In genomic region chr16:69131167-69131748, GRCh38 we compare ENCODE assay signal across 8 cellular contexts. TPM values are rescaled to one million over a fixed set of nuclear protein-coding genes. Genes with fewer than 3 reads are reported as not detected.
DNase-seq lines count a peak whose midpoint lies in the region; ATAC-seq, FAIRE-seq and TF ChIP-seq lines count a peak whose summit lies in the region.

No MANE protein-coding gene starts in this region.

- H3K36me3 Mint-ChIP-seq in WTC11 (peaks cover 28% of the 10 kb centered on the region), osteocyte (ENCODE audit: unreplicated experiment) (peaks cover 2% of the 10 kb centered on the region)

- H3K4me3 Mint-ChIP-seq in WTC11 (peak overlapping the region; percentile 97), osteocyte (ENCODE audit: unreplicated experiment) (peak overlapping the region; percentile 97)

- peak overlapping the region; percentile 84 for H3K4me2 ChIP-seq in KMS-11

- H3K36me3 ChIP-seq in KMS-11 (ENCODE audit: insufficient read depth): no peaks in the 10 kb centered on the region

- no peak for FAIRE-seq in GM12892 (lab: Jason Lieb, UNC)

- POLR2A ChIA-PET in WTC11 (lab: Charles Lee): interaction anchor here (0.6 to 1.5 kb wide), 6 partner anchors 26 to 1925 kb away, joined by 3 to 6 read pairs (median 4); partner anchors contain the start of gene HAS3

- H3K4me1 Mint-ChIP-seq in WTC11 (peaks cover 40% of the 10 kb centered on the region), osteocyte (ENCODE audit: unreplicated experiment) (peaks cover 45% of the 10 kb centered on the region)

- H3K79me2 ChIP-seq in KMS-11 (ENCODE audit: insufficient read depth, low read depth): peaks cover 69% of the 10 kb centered on the region

- ATAC-seq in WTC11: peak; percentile 29
- no peak for ATAC-seq in GM19035 (IDR thresholded peaks at IDR 0.05; ENCODE audit: unreplicated experiment)

- no peak overlapping the region for H2AFZ ChIP-seq in KMS-11 (ENCODE audit: low read depth)

- no peaks in the 10 kb centered on the region for H3K27me3 Mint-ChIP-seq in WTC11 (ENCODE audit: low read depth)
- H3K27me3 Mint-ChIP-seq in osteocyte (ENCODE audit: unreplicated experiment): no peaks in the 10 kb centered on the region

- no peaks in the 10 kb centered on the region for H3K9me3 Mint-ChIP-seq in WTC11
- H3K9me3 Mint-ChIP-seq in osteocyte (ENCODE audit: unreplicated experiment): no peaks in the 10 kb centered on the region

- TF ChIP-seq POLR2A in GM12892 (IDR thresholded peaks at IDR 0.05; ENCODE audit: low read depth, low read length): no peak

- peak overlapping the region; percentile 25; the same call in 1 of the 2 replicates for H3K27ac ChIP-seq in KMS-11

- H3K4me3 ChIP-seq in KMS-11 (IDR thresholded peaks at IDR 0.05; ENCODE audit: insufficient read depth, low read depth, low read length) (no peak overlapping the region), fibroblast of pulmonary artery (replicated peaks; ENCODE audit: low read depth, low read length) (peak overlapping the region; percentile 99)

- DNase-seq in D341Med (ENCODE audit: low spot score) (peak; percentile 57), WTC11 (ENCODE audit: low spot score) (no peak), fibroblast of pulmonary artery (ENCODE audit: low read depth) (no peak), osteocyte (ENCODE audit: extremely low spot score, unreplicated experiment) (no peak), amniotic stem cell (lab: John Stamatoyannopoulos, UW) (no peak), GM12892 (ENCODE audit: insufficient read length) (no peak)

- peak overlapping the region; percentile 98 for H3K27ac Mint-ChIP-seq in WTC11
- H3K27ac Mint-ChIP-seq in osteocyte (ENCODE audit: unreplicated experiment): peak overlapping the region; percentile 94

- no peaks in the 10 kb centered on the region for H4K20me1 ChIP-seq in KMS-11 (ENCODE audit: insufficient read depth)

- TF ChIP-seq CTCF in KMS-11 (conservative IDR thresholded peaks at IDR 0.05; ENCODE audit: low read depth, low read length) (no peak), WTC11 (IDR thresholded peaks at IDR 0.05) (no peak), fibroblast of pulmonary artery (IDR thresholded peaks at IDR 0.05; ENCODE audit: low read length, missing control alignments) (no peak), osteocyte (IDR thresholded peaks at IDR 0.05) (no peak)

- peak overlapping the region; percentile 78; the same call in 1 of the 2 replicates for H3K9ac ChIP-seq in KMS-11

- H3K4me1 ChIP-seq in KMS-11 (ENCODE audit: low read depth, poor library complexity, severe bottlenecking): peaks cover 24% of the 10 kb centered on the region

- CTCF ChIA-PET in WTC11 (lab: Charles Lee): interaction anchor here (0.6 to 1.9 kb wide), 6 partner anchors 19 to 191 kb away, joined by 3 to 7 read pairs (median 3); no protein-coding TSS in a partner anchor

- H3K27me3 ChIP-seq in KMS-11 (ENCODE audit: insufficient read depth, low read depth): no peaks in the 10 kb centered on the region

TF ChIP-seq in WTC11, 78 proteins besides CTCF, POLR2A, EP300 and RAD21:
- no peak for TF ChIP-seq NR3C1 (CRISPR knock-in tag; conservative IDR thresholded peaks at IDR 0.05; ENCODE audit: low read depth)
- TF ChIP-seq FOXP4 (CRISPR knock-in tag; IDR thresholded peaks at IDR 0.05): no peak
- TF ChIP-seq AFF4 (CRISPR knock-in tag; IDR thresholded peaks at IDR 0.05; ENCODE audit: borderline replicate concordance): no peak
- TF ChIP-seq AR (CRISPR knock-in tag; IDR thresholded peaks at IDR 0.05): no peak
- TF ChIP-seq USF1 (CRISPR knock-in tag; IDR thresholded peaks at IDR 0.05): no peak
- no peak for TF ChIP-seq NR1H2 (CRISPR knock-in tag; IDR thresholded peaks at IDR 0.05)
- TF ChIP-seq TEAD4 (CRISPR knock-in tag; IDR thresholded peaks at IDR 0.05): no peak
- no peak for TF ChIP-seq SMAD4 (CRISPR knock-in tag; IDR thresholded peaks at IDR 0.05)
- no peak for TF ChIP-seq SMAD3 (CRISPR knock-in tag; IDR thresholded peaks at IDR 0.05; ENCODE audit: borderline replicate concordance)
- no peak for TF ChIP-seq ZNF121 (CRISPR knock-in tag; IDR thresholded peaks at IDR 0.05)
- TF ChIP-seq ZBTB21 (CRISPR knock-in tag; IDR thresholded peaks at IDR 0.05; ENCODE audit: borderline replicate concordance): no peak
- TF ChIP-seq NFATC4 (CRISPR knock-in tag; IDR thresholded peaks at IDR 0.05): no peak
- no peak for TF ChIP-seq ZNF263 (CRISPR knock-in tag; IDR thresholded peaks at IDR 0.05; ENCODE audit: low read depth)
TF ChIP-seq in WTC11: peak in this region for 0.

RNA-seq across cellular contexts. Expression of gene CHTF8, which starts 1.1 kb away (rescaled TPM):
- 115 to 134 TPM (median 132 TPM) in 3 replicates for total RNA-seq in WTC11 (2021)
- 88.0 and 91.7 TPM in 2 replicates for total RNA-seq in osteocyte
- 73.6 TPM for polyA plus RNA-seq in GM12892 (2012; ENCODE audit: missing spikeins)

RNA-seq across cellular contexts. Expression of gene UTP4, which starts 1.2 kb away (rescaled TPM):
- total RNA-seq in WTC11 (2021): 71.0 to 85.7 TPM (median 74.4 TPM) in 3 replicates
- total RNA-seq in osteocyte: 41.6 and 41.8 TPM in 2 replicates
- 48.5 TPM for polyA plus RNA-seq in GM12892 (2012; ENCODE audit: missing spikeins)

RNA-seq across cellular contexts. Expression of gene HAS3, which starts 25.8 kb away (rescaled TPM):
- total RNA-seq in WTC11 (2021) (54.4 to 66.9 TPM (median 56.0 TPM) in 3 replicates), osteocyte (0.89 and 1.6 TPM in 2 replicates)
- 0.38 TPM for polyA plus RNA-seq in GM12892 (2012; ENCODE audit: missing spikeins)

RNA-seq across cellular contexts. Expression of gene SNTB2, which starts 55.7 kb away (rescaled TPM):
- total RNA-seq in WTC11 (2021): 21.0 to 23.7 TPM (median 23.7 TPM) in 3 replicates
- 39.6 and 45.6 TPM in 2 replicates for total RNA-seq in osteocyte
- polyA plus RNA-seq in GM12892 (2012; ENCODE audit: missing spikeins): 3.3 TPM

Comparison
In these comparisons a context has a peak if more than half of its experiments do, and no peak if none do; other contexts are left out.
1. RNA of gene HAS3, which starts 25.8 kb away (total RNA-seq): 54.4 to 66.9 TPM in WTC11; 0.89 to 1.6 TPM in osteocyte; every median in the first group is over 10 times any median in the second.